ENCODE assay signal across 8 cellular contexts in the genomic region with DNA sequence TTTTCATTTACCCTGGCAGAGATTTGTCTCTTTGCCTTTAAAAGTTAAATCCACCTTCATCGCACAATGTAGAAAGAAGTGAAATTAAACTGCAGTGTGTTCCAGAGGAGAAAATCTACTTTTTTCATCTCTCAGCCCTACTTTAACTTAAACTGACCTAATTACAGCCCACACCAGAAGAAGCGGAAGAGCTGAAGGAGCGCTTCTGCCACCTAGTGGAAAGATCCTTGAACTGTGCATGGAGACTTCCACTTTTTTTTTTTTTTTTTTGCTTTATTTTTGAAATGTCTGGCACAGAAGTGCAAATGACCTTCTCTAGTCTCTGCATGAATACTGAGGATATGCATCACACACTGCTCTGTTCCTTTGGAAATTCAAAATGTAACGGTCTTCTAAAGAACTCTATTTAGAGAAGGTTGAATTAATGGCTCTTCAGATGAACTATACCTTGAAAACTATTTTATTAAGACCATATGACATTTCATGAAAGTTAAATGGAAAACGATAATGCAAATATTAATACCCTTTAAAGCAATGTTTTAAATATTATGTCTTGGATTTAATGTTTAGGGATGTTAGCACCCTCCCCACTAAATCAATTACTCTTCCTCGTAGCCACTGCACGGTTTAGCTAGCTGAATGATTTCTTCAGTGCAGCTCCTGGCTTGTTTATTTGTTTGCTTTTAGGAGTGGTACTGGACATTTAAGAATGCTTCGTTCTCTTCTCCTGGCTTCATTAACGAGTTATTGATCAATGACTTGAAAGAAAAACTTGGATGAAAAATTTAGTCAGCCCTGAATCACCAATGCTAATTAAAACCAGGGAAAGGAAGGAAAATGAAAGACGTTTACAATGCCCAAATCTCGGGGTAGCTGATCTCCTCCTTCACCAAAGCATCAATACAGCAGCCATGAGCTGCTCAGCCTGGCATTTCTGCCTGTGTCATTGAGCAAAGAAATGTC.
DNase-seq lines count a peak whose midpoint lies in the region; ATAC-seq lines count a peak whose summit lies in the region.

No MANE protein-coding gene starts in this region.

- peaks cover 0 to 4% (median 0%) of the 10 kb centered on the region in 5 donors for H3K27me3 Mint-ChIP-seq in naive thymus-derived CD8-positive, alpha-beta T cell
- H3K27me3 Mint-ChIP-seq in stimulated activated naive CD8-positive, alpha-beta T cell treated with anti-CD3 and anti-CD28 coated beads, Interleukin-15, amount 100 ng/mL, for 72 hours: no peaks in the 10 kb centered on the region

- H3K27me3 ChIP-seq in NT2/D1 (ENCODE audit: insufficient read depth, insufficient read length): no peaks in the 10 kb centered on the region

- no peaks in the 10 kb centered on the region for H3K36me3 Mint-ChIP-seq in naive thymus-derived CD8-positive, alpha-beta T cell

- H3K9me3 ChIP-seq in NT2/D1 (ENCODE audit: insufficient read depth, low read length): no peaks in the 10 kb centered on the region

- no peak overlapping the region for H3K9ac ChIP-seq in NT2/D1 (ENCODE audit: insufficient read length, low read depth)

- peak overlapping the region; percentile 21 to 90 (median 73) for H3K27ac Mint-ChIP-seq in naive thymus-derived CD8-positive, alpha-beta T cell
- peak overlapping the region; percentile 46 to 95 for H3K27ac Mint-ChIP-seq in stimulated activated naive CD8-positive, alpha-beta T cell treated with anti-CD3 and anti-CD28 coated beads, Interleukin-15, amount 100 ng/mL, for 72 hours

- no peaks in the 10 kb centered on the region for H3K9me3 Mint-ChIP-seq in naive thymus-derived CD8-positive, alpha-beta T cell
- H3K9me3 Mint-ChIP-seq in stimulated activated naive CD8-positive, alpha-beta T cell treated with anti-CD3 and anti-CD28 coated beads, Interleukin-15, amount 100 ng/mL, for 72 hours: no peaks in the 10 kb centered on the region

- POLR2A ChIA-PET in naive thymus-derived CD8-positive, alpha-beta T cell (lab: Charles Lee): no interaction called here

- peak overlapping the region; percentile 74 to 94 (median 88) for H3K4me3 Mint-ChIP-seq in naive thymus-derived CD8-positive, alpha-beta T cell
- H3K4me3 Mint-ChIP-seq in stimulated activated naive CD8-positive, alpha-beta T cell treated with anti-CD3 and anti-CD28 coated beads, Interleukin-15, amount 100 ng/mL, for 72 hours: peak overlapping the region; percentile 82 to 84

- no peaks in the 10 kb centered on the region for H3K36me3 ChIP-seq in NT2/D1 (ENCODE audit: insufficient read depth, insufficient read length, low read length)

- DNase-seq in DMS114 treated with DMSO at 0.1 percent for 48 hours (lab: John Stamatoyannopoulos, UW; ENCODE audit: unreplicated experiment): peak; percentile 90
- peak; percentile 81 for DNase-seq in HT1080 (ENCODE audit: low read depth)
- DNase-seq in NT2/D1 (ENCODE audit: low read depth, low spot score): peak; percentile 60
- DNase-seq in activated CD8-positive, alpha-beta memory T cell treated with anti-CD3 and anti-CD28 coated beads, Interleukin-2, amount 50 U/mL, for 4 hours: peak; percentile 66
- peak; percentile 32 to 80 (median 62) for DNase-seq in naive thymus-derived CD8-positive, alpha-beta T cell
- DNase-seq in stimulated activated naive CD8-positive, alpha-beta T cell treated with anti-CD3 and anti-CD28 coated beads, Interleukin-15, amount 100 ng/mL, for 72 hours: peak; percentile 39 to 45

- H3K4me1 Mint-ChIP-seq in naive thymus-derived CD8-positive, alpha-beta T cell: peaks cover 8 to 15% (median 12%) of the 10 kb centered on the region in 4 donors
- H3K4me1 Mint-ChIP-seq in stimulated activated naive CD8-positive, alpha-beta T cell treated with anti-CD3 and anti-CD28 coated beads, Interleukin-15, amount 100 ng/mL, for 72 hours: peaks cover 27% of the 10 kb centered on the region

- no peak overlapping the region for H3K4me3 ChIP-seq in NT2/D1 (ENCODE audit: insufficient read length, low read depth)

- H3K4me1 ChIP-seq in NT2/D1 (ENCODE audit: insufficient read depth, insufficient read length): no peaks in the 10 kb centered on the region

- ATAC-seq in GM21423 (IDR thresholded peaks at IDR 0.05; ENCODE audit: unreplicated experiment): peak; percentile 95
- peak; percentile 76 for ATAC-seq in esophagus mucosa
- ATAC-seq in naive thymus-derived CD8-positive, alpha-beta T cell: peak; percentile 89 to 93
- peak; percentile 82 for ATAC-seq in stimulated activated naive CD8-positive, alpha-beta T cell treated with anti-CD3 and anti-CD28 coated beads, Interleukin-15, amount 100 ng/mL, for 72 hours
